10 cellular contexts compared by ENCODE assay signal in genomic region chr9:86287013-86287412, GRCh38. TPM values are rescaled to one million over a fixed set of nuclear protein-coding genes. Genes with fewer than 3 reads are reported as not detected.
DNase-seq lines count a peak whose midpoint lies in the region; ATAC-seq and TF ChIP-seq lines count a peak whose summit lies in the region.
"Had no signal": no experiment of that assay in that cellular context is flagged by ENCODE, and none has a peak within 500 bp of the region (broad histone marks: within the 10 kb centered on the region; RNA-seq: fewer than 3 reads in every experiment).

No MANE protein-coding gene starts in this region.

- H3K27me3 ChIP-seq in tibial artery, result no peaks in the 10 kb centered on the region

- H3K27ac Mint-ChIP-seq in WTC11 (peak overlapping the region; percentile 97), memory B cell (peak overlapping the region; percentile 73)

- H3K4me3 ChIP-seq in Jurkat, Clone E6-1 (ENCODE audit: low read length), result no peak overlapping the region
- no peak overlapping the region for H3K4me3 ChIP-seq in tibial artery

- DNase-seq in Jurkat, Clone E6-1 (ENCODE audit: low read depth, low spot score), result peak; percentile 44
- DNase-seq in WTC11 (ENCODE audit: low spot score) (peak; percentile 41), memory B cell (ENCODE audit: low spot score in 2 of 2) (no peak), tibial artery (no peak), activated gamma-delta T cell treated with Interleukin-2 at 50 U/mL for 16 hours (no peak)
- DNase-seq: cortex of kidney, KG1 had no signal

- no peaks in the 10 kb centered on the region for H3K36me3 ChIP-seq in ES-I3 (ENCODE audit: insufficient read depth, low read length)
- peaks cover 4 to 20% (median 7%) of the 10 kb centered on the region in 3 donors for H3K36me3 ChIP-seq in tibial artery

- peak overlapping the region; percentile 4; the same call in 1 of the 2 replicates for H3K9ac ChIP-seq in ES-I3 (ENCODE audit: low read depth, low read length)

- H3K4me3 Mint-ChIP-seq in WTC11 (no peak overlapping the region), memory B cell (no peak overlapping the region)

- H3K4me1 Mint-ChIP-seq in WTC11 (peaks cover 45% of the 10 kb centered on the region), memory B cell (peaks cover 8% of the 10 kb centered on the region)

- ATAC-seq in WTC11 (peak; percentile 32), memory B cell (ENCODE audit: low read depth) (no peak), HG03159 (IDR thresholded peaks at IDR 0.05; ENCODE audit: unreplicated experiment) (no peak), HG02870 (IDR thresholded peaks at IDR 0.05; ENCODE audit: unreplicated experiment) (no peak)

- no peak overlapping the region for H3K27ac ChIP-seq in tibial artery

- no peaks in the 10 kb centered on the region for H3K36me3 Mint-ChIP-seq in WTC11
- no peaks in the 10 kb centered on the region for H3K36me3 Mint-ChIP-seq in memory B cell

- TF ChIP-seq CTCF in WTC11 (IDR thresholded peaks at IDR 0.05) (no peak), tibial artery (IDR thresholded peaks at IDR 0.05) (no peak)

- POLR2A ChIA-PET in WTC11 (lab: Charles Lee), result no interaction called here

- H3K4me1 ChIP-seq in ES-I3 (ENCODE audit: insufficient read depth, low read length) (peaks cover 7% of the 10 kb centered on the region), tibial artery (peaks cover 0 to 6% (median 4%) of the 10 kb centered on the region in 4 donors)

- CTCF ChIA-PET in WTC11 (lab: Charles Lee), result interaction anchor here (1.0 to 1.3 kb wide), 3 partner anchors 9 to 462 kb away, joined by 3 to 7 read pairs (median 3); no protein-coding TSS in a partner anchor

- peaks cover 9% of the 10 kb centered on the region for H3K27me3 Mint-ChIP-seq in WTC11 (ENCODE audit: low read depth)
- no peaks in the 10 kb centered on the region for H3K27me3 Mint-ChIP-seq in memory B cell

- H3K9me3 Mint-ChIP-seq in WTC11, result no peaks in the 10 kb centered on the region
- H3K9me3 Mint-ChIP-seq in memory B cell, result no peaks in the 10 kb centered on the region

- intact Hi-C loops in tibial artery (cut with DNase I; ENCODE audit: low total_unique reads), result loop anchor here (10.0 kb wide), 1 partner anchor 342 kb away; the partner anchor contains the start of gene NAA35

- no peaks in the 10 kb centered on the region for H3K9me3 ChIP-seq in ES-I3 (ENCODE audit: control insufficient read depth, insufficient read depth, low read length)
- no peaks in the 10 kb centered on the region for H3K9me3 ChIP-seq in tibial artery

TF ChIP-seq in WTC11, 78 proteins besides CTCF, POLR2A, EP300 and RAD21:
- TF ChIP-seq GABPB1 (CRISPR knock-in tag; IDR thresholded peaks at IDR 0.05) (peak; percentile 89), ESRRA (CRISPR knock-in tag; IDR thresholded peaks at IDR 0.05; ENCODE audit: borderline replicate concordance) (no peak)
TF ChIP-seq in WTC11: peak in this region for 1.

RNA-seq across cellular contexts. Expression of gene ISCA1, which starts 4.7 kb away (rescaled TPM):
- polyA plus RNA-seq in Jurkat, Clone E6-1 (2012; ENCODE audit: insufficient read depth, insufficient read length), result 19.2 TPM
- total RNA-seq in WTC11 (2021), result 32.1 to 36.5 TPM (median 35.5 TPM) in 3 replicates

RNA-seq across cellular contexts. Expression of gene C9orf153, which starts 27.6 kb away (rescaled TPM):
- polyA plus RNA-seq in Jurkat, Clone E6-1 (2012; ENCODE audit: insufficient read depth, insufficient read length), result not detected
- 0.21 to 0.53 TPM in 2 of 3 replicates, not detected in the other for total RNA-seq in WTC11 (2021)

Comparison
In these comparisons a context has a peak if more than half of its experiments do, and no peak if none do; other contexts are left out.
1. DNase-seq: peak in Jurkat, Clone E6-1 (single experiment) and WTC11 (single experiment); none in memory B cell (0 of 2), tibial artery (0 of 2) and activated gamma-delta T cell treated with Interleukin-2 at 50 U/mL for 16 hours (single experiment).